In the genomic region with DNA sequence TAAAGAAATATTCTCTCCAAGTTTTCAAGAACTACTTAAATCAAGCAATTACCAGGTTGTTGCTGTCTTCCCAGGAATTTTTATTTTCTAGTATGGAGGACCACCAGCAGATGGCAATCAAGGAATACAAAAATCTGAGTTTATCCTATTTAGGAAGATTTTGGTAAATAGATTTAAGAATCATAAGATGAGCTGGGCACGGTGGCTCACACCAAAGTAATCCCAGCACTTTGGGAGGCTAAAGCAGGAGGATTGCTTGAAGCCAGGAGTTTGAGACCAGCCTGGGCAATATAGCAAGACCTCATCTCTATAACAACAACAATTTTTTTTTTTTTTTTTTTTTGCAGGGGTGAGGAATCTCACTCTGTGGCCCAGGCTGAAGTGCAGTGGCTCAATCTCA, we compare ENCODE assay signal across 8 cellular contexts. TPM values are rescaled to one million over a fixed set of nuclear protein-coding genes. Genes with fewer than 3 reads are reported as not detected.
DNase-seq lines count a peak whose midpoint lies in the region; ATAC-seq and TF ChIP-seq lines count a peak whose summit lies in the region.

No MANE protein-coding gene starts in this region.

- peak; percentile 39 for DNase-seq in AG08395 (ENCODE audit: low spot score)
- peak; percentile 70 for DNase-seq in SK-N-DZ (ENCODE audit: low spot score)
- no peak for DNase-seq in glutamatergic neuron
- no peak for DNase-seq in CD8-positive, alpha-beta T cell
- no peak for DNase-seq in effector memory CD4-positive, alpha-beta T cell

- H3K36me3 ChIP-seq in HEK293 (ENCODE audit: control insufficient read depth in 2 of 2, insufficient read depth in 1 of 2, low read length in 2 of 2): no peaks in the 10 kb centered on the region
- no peaks in the 10 kb centered on the region for H3K36me3 ChIP-seq in CD8-positive, alpha-beta T cell (ENCODE audit: insufficient read depth, low read length)
- H3K36me3 ChIP-seq in effector memory CD4-positive, alpha-beta T cell (ENCODE audit: control insufficient read depth, insufficient read depth, low read length): no peaks in the 10 kb centered on the region

- H3K27me3 Mint-ChIP-seq in glutamatergic neuron (ENCODE audit: unreplicated experiment): peaks cover under 1% of the 10 kb centered on the region
- peaks cover 4% of the 10 kb centered on the region for H3K27me3 Mint-ChIP-seq in CD8-positive, alpha-beta T cell (ENCODE audit: low read depth)

- no peaks in the 10 kb centered on the region for H3K9me3 Mint-ChIP-seq in glutamatergic neuron (ENCODE audit: unreplicated experiment)
- H3K9me3 Mint-ChIP-seq in CD8-positive, alpha-beta T cell: no peaks in the 10 kb centered on the region

- no peak overlapping the region for H3K27ac ChIP-seq in HEK293 (ENCODE audit: extremely low read depth, low read depth, low read length)
- H3K27ac ChIP-seq in CD8-positive, alpha-beta T cell (ENCODE audit: low read depth, low read length): no peak overlapping the region
- H3K27ac ChIP-seq in effector memory CD4-positive, alpha-beta T cell (ENCODE audit: insufficient read depth, low read length, poor library complexity, severe bottlenecking): no peak overlapping the region

- no peaks in the 10 kb centered on the region for H3K9me3 ChIP-seq in HEK293 (ENCODE audit: control insufficient read depth, insufficient read depth, low read depth, low read length)
- no peaks in the 10 kb centered on the region for H3K9me3 ChIP-seq in CD8-positive, alpha-beta T cell (ENCODE audit: low read length)
- no peaks in the 10 kb centered on the region for H3K9me3 ChIP-seq in effector memory CD4-positive, alpha-beta T cell (ENCODE audit: control insufficient read depth, low read length)

- H3K4me3 Mint-ChIP-seq in glutamatergic neuron (ENCODE audit: unreplicated experiment): no peak overlapping the region
- H3K4me3 Mint-ChIP-seq in CD8-positive, alpha-beta T cell: no peak overlapping the region

- H3K4me1 Mint-ChIP-seq in glutamatergic neuron (ENCODE audit: low read depth, unreplicated experiment): peaks cover 6% of the 10 kb centered on the region
- H3K4me1 Mint-ChIP-seq in CD8-positive, alpha-beta T cell (ENCODE audit: low read depth): peaks cover 2% of the 10 kb centered on the region

- H3K36me3 Mint-ChIP-seq in glutamatergic neuron (ENCODE audit: unreplicated experiment): no peaks in the 10 kb centered on the region
- H3K36me3 Mint-ChIP-seq in CD8-positive, alpha-beta T cell: no peaks in the 10 kb centered on the region

- H3K4me3 ChIP-seq in HEK293 (ENCODE audit: low read depth, low read length): no peak overlapping the region
- no peak overlapping the region for H3K4me3 ChIP-seq in CD8-positive, alpha-beta T cell (ENCODE audit: low read depth, low read length)
- H3K4me3 ChIP-seq in effector memory CD4-positive, alpha-beta T cell (ENCODE audit: insufficient read depth, low read depth, low read length, poor library complexity, severe bottlenecking): no peak overlapping the region

- CTCF ChIA-PET in HEK293 (lab: Yijun Ruan, JAX): interaction anchor here (0.6 to 7.3 kb wide), 13 partner anchors 11 to 964 kb away, joined by 3 to 178 read pairs (median 3); no protein-coding TSS in a partner anchor
- CTCF ChIA-PET in CD8-positive, alpha-beta T cell (lab: Charles Lee): interaction anchor here (0.6 to 0.7 kb wide), 2 partner anchors 65 to 543 kb away, joined by 3 to 4 read pairs; no protein-coding TSS in a partner anchor

- no peak overlapping the region for H3K27ac Mint-ChIP-seq in glutamatergic neuron (ENCODE audit: unreplicated experiment)
- H3K27ac Mint-ChIP-seq in CD8-positive, alpha-beta T cell: no peak overlapping the region

- intact Hi-C loops in CD8-positive, alpha-beta T cell (cut with DNase I, micrococcal nuclease): loop anchor here in 1 of 2 experiments (5.0 kb wide), 1 partner anchor 550 kb away; no protein-coding TSS in a partner anchor

- no peaks in the 10 kb centered on the region for H3K27me3 ChIP-seq in CD8-positive, alpha-beta T cell (ENCODE audit: insufficient read depth, low read length)
- H3K27me3 ChIP-seq in effector memory CD4-positive, alpha-beta T cell (replicated peaks; ENCODE audit: control insufficient read depth, insufficient read depth, low read length, poor library complexity, severe bottlenecking): no peaks in the 10 kb centered on the region

- POLR2A ChIA-PET in HEK293 (lab: Yijun Ruan, JAX): interaction anchor here (0.7 kb wide), 1 partner anchor 24 kb away, joined by 4 read pairs; no protein-coding TSS in a partner anchor
- POLR2A ChIA-PET in CD8-positive, alpha-beta T cell (lab: Charles Lee): interaction anchor here (0.6 kb wide), 1 partner anchor 1471 kb away, joined by 3 read pairs; no protein-coding TSS in a partner anchor

- no peaks in the 10 kb centered on the region for H3K4me1 ChIP-seq in HEK293 (ENCODE audit: control insufficient read depth, insufficient read depth, low read length)
- no peaks in the 10 kb centered on the region for H3K4me1 ChIP-seq in CD8-positive, alpha-beta T cell (ENCODE audit: insufficient read depth, low read length)
- no peaks in the 10 kb centered on the region for H3K4me1 ChIP-seq in effector memory CD4-positive, alpha-beta T cell (ENCODE audit: control insufficient read depth, insufficient read depth, low read length, poor library complexity, severe bottlenecking)

- TF ChIP-seq CTCF in HEK293 (tag by site-specific recombination; IDR thresholded peaks at IDR 0.05) (0 out of 2 replicates have a peak, but pooled peaks have one; percentile 11), glutamatergic neuron (IDR thresholded peaks at IDR 0.05; ENCODE audit: partially characterized antibody, unreplicated experiment) (peak; percentile 52)
- no peak for TF ChIP-seq CTCF in CD8-positive, alpha-beta T cell (IDR thresholded peaks at IDR 0.05)

- ATAC-seq in CD8-positive, alpha-beta T cell: no peak
- ATAC-seq in HG02981 (IDR thresholded peaks at IDR 0.05; ENCODE audit: unreplicated experiment) (no peak), HG02970 (IDR thresholded peaks at IDR 0.05; ENCODE audit: low FRiP score, unreplicated experiment) (no peak)

TF ChIP-seq in HEK293, 187 proteins besides CTCF, POLR2A, EP300 and RAD21:
- no peak for TF ChIP-seq KLF16 (tag by site-specific recombination; IDR thresholded peaks at IDR 0.05)
- TF ChIP-seq ZNF654 (tag by site-specific recombination; IDR thresholded peaks at IDR 0.05; ENCODE audit: low read depth): peak; percentile 64
- TF ChIP-seq, protein P1, sequence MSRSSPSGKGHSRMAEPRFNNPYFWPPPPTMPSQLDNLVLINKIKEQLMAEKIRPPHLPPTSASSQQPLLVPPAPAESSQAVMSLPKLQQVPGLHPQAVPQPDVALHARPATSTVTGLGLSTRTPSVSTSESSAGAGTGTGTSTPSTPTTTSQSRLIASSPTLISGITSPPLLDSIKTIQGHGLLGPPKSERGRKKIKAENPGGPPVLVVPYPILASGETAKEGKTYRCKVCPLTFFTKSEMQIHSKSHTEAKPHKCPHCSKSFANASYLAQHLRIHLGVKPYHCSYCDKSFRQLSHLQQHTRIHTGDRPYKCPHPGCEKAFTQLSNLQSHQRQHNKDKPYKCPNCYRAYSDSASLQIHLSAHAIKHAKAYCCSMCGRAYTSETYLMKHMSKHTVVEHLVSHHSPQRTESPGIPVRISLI (tag by site-specific recombination; IDR thresholded peaks at IDR 0.05): peak; percentile 76; the same call in 1 of the 2 replicates
- TF ChIP-seq ZNF677 (tag by site-specific recombination; IDR thresholded peaks at IDR 0.05): no peak
- 0 out of 2 replicates have a peak, but pooled peaks have one; percentile 43 for TF ChIP-seq ZBTB17 (tag by site-specific recombination; IDR thresholded peaks at IDR 0.05)
- TF ChIP-seq ZNF157 (tag by site-specific recombination; IDR thresholded peaks at IDR 0.05): no peak
- TF ChIP-seq ZNF121 (tag by site-specific recombination; IDR thresholded peaks at IDR 0.05): 0 out of 2 replicates have a peak, but pooled peaks have one; percentile 8
- no peak for TF ChIP-seq ZNF335 (tag by site-specific recombination; conservative IDR thresholded peaks at IDR 0.05)
- TF ChIP-seq, protein P2, sequence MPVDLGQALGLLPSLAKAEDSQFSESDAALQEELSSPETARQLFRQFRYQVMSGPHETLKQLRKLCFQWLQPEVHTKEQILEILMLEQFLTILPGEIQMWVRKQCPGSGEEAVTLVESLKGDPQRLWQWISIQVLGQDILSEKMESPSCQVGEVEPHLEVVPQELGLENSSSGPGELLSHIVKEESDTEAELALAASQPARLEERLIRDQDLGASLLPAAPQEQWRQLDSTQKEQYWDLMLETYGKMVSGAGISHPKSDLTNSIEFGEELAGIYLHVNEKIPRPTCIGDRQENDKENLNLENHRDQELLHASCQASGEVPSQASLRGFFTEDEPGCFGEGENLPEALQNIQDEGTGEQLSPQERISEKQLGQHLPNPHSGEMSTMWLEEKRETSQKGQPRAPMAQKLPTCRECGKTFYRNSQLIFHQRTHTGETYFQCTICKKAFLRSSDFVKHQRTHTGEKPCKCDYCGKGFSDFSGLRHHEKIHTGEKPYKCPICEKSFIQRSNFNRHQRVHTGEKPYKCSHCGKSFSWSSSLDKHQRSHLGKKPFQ (tag by site-specific recombination; IDR thresholded peaks at IDR 0.05): no peak
- TF ChIP-seq, protein P3, sequence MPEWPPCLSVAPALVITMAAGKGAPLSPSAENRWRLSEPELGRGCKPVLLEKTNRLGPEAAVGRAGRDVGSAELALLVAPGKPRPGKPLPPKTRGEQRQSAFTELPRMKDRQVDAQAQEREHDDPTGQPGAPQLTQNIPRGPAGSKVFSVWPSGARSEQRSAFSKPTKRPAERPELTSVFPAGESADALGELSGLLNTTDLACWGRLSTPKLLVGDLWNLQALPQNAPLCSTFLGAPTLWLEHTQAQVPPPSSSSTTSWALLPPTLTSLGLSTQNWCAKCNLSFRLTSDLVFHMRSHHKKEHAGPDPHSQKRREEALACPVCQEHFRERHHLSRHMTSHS (tag by site-specific recombination; IDR thresholded peaks at IDR 0.05): no peak

RNA-seq across cellular contexts. Expression of a gene that starts 19.3 kb away (rescaled TPM):
- polyA plus RNA-seq in SK-N-DZ (2014; cell fraction: cytosol; rRNA removed): 14.3 and 17.3 TPM in 2 replicates
- 30.9 and 45.0 TPM in 2 replicates for polyA plus RNA-seq in SK-N-DZ (2014; cell fraction: nucleus; rRNA removed)
- 311 TPM for total RNA-seq in glutamatergic neuron (ENCODE audit: unreplicated experiment)
- total RNA-seq in CD8-positive, alpha-beta T cell: 10 to 100 TPM; 77.8 to 88.2 TPM

Comparison
In these comparisons a context has a peak if more than half of its experiments do, and no peak if none do; other contexts are left out.
1. DNase-seq: peak in AG08395 (single experiment) and SK-N-DZ (single experiment); none in glutamatergic neuron (single experiment), CD8-positive, alpha-beta T cell (0 of 7) and effector memory CD4-positive, alpha-beta T cell (0 of 3).